In genomic region chr17:18183334-18184142, GRCh38 we compare ENCODE assay signal across 1 cellular context.
TF ChIP-seq lines count a peak whose summit lies in the region.

TSS of gene ALKBH5 (plus strand) at chr17:18183828. CDS start at chr17:18184244, 416 bp downstream.

TF ChIP-seq in HepG2, 621 proteins besides CTCF, POLR2A, EP300 and RAD21 (continued from another document and continues in another):
- no peak for TF ChIP-seq HNF1A (IDR thresholded peaks at IDR 0.05; ENCODE audit: low read depth)
- peak; percentile 47; the same call in 1 of the 2 replicates for TF ChIP-seq HNF1A (CRISPR knock-in tag; IDR thresholded peaks at IDR 0.05; ENCODE audit: borderline replicate concordance)
- 0 out of 2 replicates have a peak, but pooled peaks have one; percentile 34 for TF ChIP-seq ATF2 (CRISPR knock-in tag; IDR thresholded peaks at IDR 0.05)
- 0 out of 2 replicates have a peak, but pooled peaks have one; percentile 15 for TF ChIP-seq BCL6 (CRISPR knock-in tag; IDR thresholded peaks at IDR 0.05)
- 0 out of 4 replicates have a peak, but pooled peaks of 1 of the 2 experiments have one; percentile 14 for TF ChIP-seq ATF4 (CRISPR knock-in tag; IDR thresholded peaks at IDR 0.05)
- peak; percentile 20; the same call in 1 of the 2 replicates for TF ChIP-seq HES4 (CRISPR knock-in tag; IDR thresholded peaks at IDR 0.05; ENCODE audit: borderline replicate concordance)
- peak; percentile 55; the same call in 1 of the 2 replicates for TF ChIP-seq RELA (CRISPR knock-in tag; IDR thresholded peaks at IDR 0.05)
- TF ChIP-seq RNF2 (conservative IDR thresholded peaks at IDR 0.05; ENCODE audit: low read depth): peak; percentile 59; the same call in 1 of the 2 replicates
- TF ChIP-seq ZBTB21 (CRISPR knock-in tag; IDR thresholded peaks at IDR 0.05): peak; percentile 11; the same call in 1 of the 2 replicates
- TF ChIP-seq RFX5 (IDR thresholded peaks at IDR 0.05; ENCODE audit: low read depth, low read length): peak; percentile 79
- TF ChIP-seq ZNF7 (CRISPR knock-in tag; IDR thresholded peaks at IDR 0.05): no peak
- TF ChIP-seq KDM6A (CRISPR knock-in tag; IDR thresholded peaks at IDR 0.05; ENCODE audit: low read depth): no peak
- no peak for TF ChIP-seq GABPA (IDR thresholded peaks at IDR 0.05; ENCODE audit: low read depth, low read length)
- peak; percentile 72 for TF ChIP-seq GABPA (CRISPR knock-in tag; IDR thresholded peaks at IDR 0.05; ENCODE audit: low read depth)
- 0 out of 2 replicates have a peak, but pooled peaks have one; percentile 16 for TF ChIP-seq JUN (CRISPR knock-in tag; IDR thresholded peaks at IDR 0.05)
- TF ChIP-seq BRCA1 (CRISPR knock-in tag; IDR thresholded peaks at IDR 0.05): no peak
- TF ChIP-seq ZNF589 (CRISPR knock-in tag; conservative IDR thresholded peaks at IDR 0.05): peak; percentile 18; the same call in 1 of the 2 replicates
- TF ChIP-seq HNF4G (IDR thresholded peaks at IDR 0.05; ENCODE audit: borderline replicate concordance, low read depth, low read length): no peak
- no peak for TF ChIP-seq HNF4G (CRISPR knock-in tag; IDR thresholded peaks at IDR 0.05; ENCODE audit: borderline replicate concordance, low read depth)
- TF ChIP-seq ZNF558 (CRISPR knock-in tag; IDR thresholded peaks at IDR 0.05; ENCODE audit: borderline replicate concordance): peak; percentile 53; the same call in 1 of the 2 replicates
- peak; percentile 47 for TF ChIP-seq ZNF883 (CRISPR knock-in tag; IDR thresholded peaks at IDR 0.05; ENCODE audit: not compliant biosample characterization)
- TF ChIP-seq, protein P1, sequence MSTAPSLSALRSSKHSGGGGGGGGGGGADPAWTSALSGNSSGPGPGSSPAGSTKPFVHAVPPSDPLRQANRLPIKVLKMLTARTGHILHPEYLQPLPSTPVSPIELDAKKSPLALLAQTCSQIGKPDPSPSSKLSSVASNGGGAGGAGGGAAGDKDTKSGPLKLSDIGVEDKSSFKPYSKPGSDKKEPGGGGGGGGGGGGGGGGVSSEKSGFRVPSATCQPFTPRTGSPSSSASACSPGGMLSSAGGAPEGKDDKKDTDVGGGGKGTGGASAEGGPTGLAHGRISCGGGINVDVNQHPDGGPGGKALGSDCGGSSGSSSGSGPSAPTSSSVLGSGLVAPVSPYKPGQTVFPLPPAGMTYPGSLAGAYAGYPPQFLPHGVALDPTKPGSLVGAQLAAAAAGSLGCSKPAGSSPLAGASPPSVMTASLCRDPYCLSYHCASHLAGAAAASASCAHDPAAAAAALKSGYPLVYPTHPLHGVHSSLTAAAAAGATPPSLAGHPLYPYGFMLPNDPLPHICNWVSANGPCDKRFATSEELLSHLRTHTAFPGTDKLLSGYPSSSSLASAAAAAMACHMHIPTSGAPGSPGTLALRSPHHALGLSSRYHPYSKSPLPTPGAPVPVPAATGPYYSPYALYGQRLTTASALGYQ (CRISPR knock-in tag; IDR thresholded peaks at IDR 0.05): peak; percentile 4
- peak; percentile 91 for TF ChIP-seq ZNF709 (CRISPR knock-in tag; IDR thresholded peaks at IDR 0.05)
- TF ChIP-seq ZXDC (CRISPR knock-in tag; IDR thresholded peaks at IDR 0.05): peak; percentile 48; the same call in 1 of the 2 replicates
- peak; percentile 48; the same call in 1 of the 2 replicates for TF ChIP-seq UBTF (CRISPR knock-in tag; IDR thresholded peaks at IDR 0.05)
- no peak; the same call in 1 of the 2 replicates for TF ChIP-seq ZNF383 (CRISPR knock-in tag; IDR thresholded peaks at IDR 0.05; ENCODE audit: borderline replicate concordance)
- peak; percentile 68; the same call in 1 of the 2 replicates for TF ChIP-seq PAX8 (CRISPR knock-in tag; IDR thresholded peaks at IDR 0.05; ENCODE audit: borderline replicate concordance)
- TF ChIP-seq CBX5 (CRISPR knock-in tag; IDR thresholded peaks at IDR 0.05; ENCODE audit: borderline replicate concordance): 0 out of 2 replicates have a peak, but pooled peaks have one; percentile 37
- peak; percentile 70 for TF ChIP-seq SAP130 (CRISPR knock-in tag; IDR thresholded peaks at IDR 0.05; ENCODE audit: low read depth)
- TF ChIP-seq ZFX (CRISPR knock-in tag; IDR thresholded peaks at IDR 0.05; ENCODE audit: low read depth): peak; percentile 91
- peak; percentile 64 for TF ChIP-seq POLR2AphosphoS5 (IDR thresholded peaks at IDR 0.05; ENCODE audit: low read depth, low read length)
- TF ChIP-seq PHF20 (CRISPR knock-in tag; IDR thresholded peaks at IDR 0.05): peak; percentile 44
- peak; percentile 83 for TF ChIP-seq ARNTL (CRISPR knock-in tag; IDR thresholded peaks at IDR 0.05)
- no peak; the same call in 1 of the 2 replicates for TF ChIP-seq GATAD2A (CRISPR knock-in tag; IDR thresholded peaks at IDR 0.05)
- peak; percentile 62; the same call in 1 of the 2 replicates for TF ChIP-seq SNAI1 (CRISPR knock-in tag; IDR thresholded peaks at IDR 0.05; ENCODE audit: borderline replicate concordance)
- peak; percentile 10; the same call in 1 of the 2 replicates for TF ChIP-seq ZNF44 (CRISPR knock-in tag; IDR thresholded peaks at IDR 0.05)
- peak; percentile 92 for TF ChIP-seq MYPOP (CRISPR knock-in tag; IDR thresholded peaks at IDR 0.05)
- TF ChIP-seq ZNF256 (CRISPR knock-in tag; conservative IDR thresholded peaks at IDR 0.05): 0 out of 2 replicates have a peak, but pooled peaks have one; percentile 69
- 0 out of 2 replicates have a peak, but pooled peaks have one; percentile 10 for TF ChIP-seq THRA (CRISPR knock-in tag; IDR thresholded peaks at IDR 0.05; ENCODE audit: borderline replicate concordance)
- TF ChIP-seq, protein P2, sequence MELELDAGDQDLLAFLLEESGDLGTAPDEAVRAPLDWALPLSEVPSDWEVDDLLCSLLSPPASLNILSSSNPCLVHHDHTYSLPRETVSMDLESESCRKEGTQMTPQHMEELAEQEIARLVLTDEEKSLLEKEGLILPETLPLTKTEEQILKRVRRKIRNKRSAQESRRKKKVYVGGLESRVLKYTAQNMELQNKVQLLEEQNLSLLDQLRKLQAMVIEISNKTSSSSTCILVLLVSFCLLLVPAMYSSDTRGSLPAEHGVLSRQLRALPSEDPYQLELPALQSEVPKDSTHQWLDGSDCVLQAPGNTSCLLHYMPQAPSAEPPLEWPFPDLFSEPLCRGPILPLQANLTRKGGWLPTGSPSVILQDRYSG (CRISPR knock-in tag; IDR thresholded peaks at IDR 0.05): no peak
- TF ChIP-seq CCAR2 (optimal IDR thresholded peaks at IDR 0.05; ENCODE audit: low read depth, low read length): no peak
- peak; percentile 78; the same call in 1 of the 2 replicates for TF ChIP-seq TOPORS (CRISPR knock-in tag; IDR thresholded peaks at IDR 0.05)
- peak; percentile 65 for TF ChIP-seq THAP11 (CRISPR knock-in tag; IDR thresholded peaks at IDR 0.05)
- peak; percentile 55; the same call in 1 of the 2 replicates for TF ChIP-seq YEATS2 (CRISPR knock-in tag; IDR thresholded peaks at IDR 0.05; ENCODE audit: borderline replicate concordance)
- peak; percentile 63; the same call in 1 of the 2 replicates for TF ChIP-seq KAT7 (CRISPR knock-in tag; IDR thresholded peaks at IDR 0.05; ENCODE audit: borderline replicate concordance)
